Comparison of ENCODE assay signal across 9 cellular contexts in the genomic region with DNA sequence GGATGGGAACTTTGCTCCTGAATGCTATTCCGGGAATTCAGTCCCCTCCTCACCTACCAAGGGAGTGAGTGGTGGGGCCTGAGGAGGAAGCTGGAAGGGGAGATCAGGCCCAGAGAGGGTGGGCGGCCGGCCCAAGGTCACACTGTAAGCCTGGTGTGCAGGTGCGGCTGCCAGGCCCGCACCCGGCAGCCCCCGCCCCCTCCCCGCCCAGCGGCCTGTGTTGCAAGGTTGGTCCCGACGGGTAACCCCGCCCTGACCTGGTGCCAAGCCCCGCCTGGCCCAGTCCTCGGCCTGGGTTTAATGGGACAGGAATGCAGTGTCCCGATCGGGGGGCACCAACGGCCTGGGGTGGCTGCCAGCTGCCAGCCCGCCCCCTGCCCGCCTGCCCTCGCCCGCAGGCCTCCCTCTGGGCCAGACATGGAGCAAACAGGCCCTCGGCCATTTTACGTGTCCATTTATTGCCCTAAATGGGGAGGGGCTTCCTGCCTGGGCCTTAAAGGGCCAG. TPM values are rescaled to one million over a fixed set of nuclear protein-coding genes. Genes with fewer than 3 reads are reported as not detected.
DNase-seq lines count a peak whose midpoint lies in the region; ATAC-seq and TF ChIP-seq lines count a peak whose summit lies in the region.
"Had no signal": no experiment of that assay in that cellular context is flagged by ENCODE, and none has a peak within 500 bp of the region (broad histone marks: within the 10 kb centered on the region; RNA-seq: fewer than 3 reads in every experiment).

No MANE protein-coding gene starts in this region.

- TF ChIP-seq CTCF in kidney epithelial cell (IDR thresholded peaks at IDR 0.05; ENCODE audit: insufficient read depth, low read length, poor library complexity, severe bottlenecking): no peak
- no peak for TF ChIP-seq CTCF in nephron progenitor cell (IDR thresholded peaks at IDR 0.05)

- in situ Hi-C loops in ACHN (cut with HindIII; ENCODE audit: low pct_ligation_motif_present, low pct_unique_long_range_greater_than_20kb, low sequenced_read_pairs): no loop called here

- H3K27me3 Mint-ChIP-seq in activated naive CD8-positive, alpha-beta T cell treated with anti-CD3 and anti-CD28 coated beads, Interleukin-2, amount 50 U/mL, for 24 hours: no peaks in the 10 kb centered on the region
- no peaks in the 10 kb centered on the region for H3K27me3 Mint-ChIP-seq in nephron progenitor cell (ENCODE audit: low read depth, poor library complexity)

- peaks cover 9% of the 10 kb centered on the region for H3K36me3 Mint-ChIP-seq in activated naive CD8-positive, alpha-beta T cell treated with anti-CD3 and anti-CD28 coated beads, Interleukin-2, amount 50 U/mL, for 24 hours (ENCODE audit: low read depth)
- H3K36me3 Mint-ChIP-seq in nephron progenitor cell (ENCODE audit: low read depth): peaks cover 16% of the 10 kb centered on the region

- H3K27ac Mint-ChIP-seq in activated naive CD8-positive, alpha-beta T cell treated with anti-CD3 and anti-CD28 coated beads, Interleukin-2, amount 50 U/mL, for 24 hours: peak overlapping the region; percentile 88
- H3K27ac Mint-ChIP-seq in nephron progenitor cell: no peak overlapping the region
- H3K27ac Mint-ChIP-seq: T-helper 1 cell treated with Interleukin-12 subunit alpha and Interleukin-12 subunit beta and Interleukin-4 antibody, amounts not matched to agents 30 μg/mL and 1 μg/mL, for 36 hours had no signal

- ATAC-seq in activated naive CD8-positive, alpha-beta T cell treated with anti-CD3 and anti-CD28 coated beads, Interleukin-2, amount 50 U/mL, for 24 hours: no peak

- whole genome bisulfite sequencing in thymus: 87% methylated on average over 23 of the region's 23 CpGs

- peaks cover 10% of the 10 kb centered on the region for H3K4me1 ChIP-seq in thymus (ENCODE audit: control insufficient read depth, insufficient read depth, low read length)

- H3K9me3 ChIP-seq in thymus (ENCODE audit: control insufficient read depth): no peaks in the 10 kb centered on the region

- H3K4me1 Mint-ChIP-seq in activated naive CD8-positive, alpha-beta T cell treated with anti-CD3 and anti-CD28 coated beads, Interleukin-2, amount 50 U/mL, for 24 hours: peaks cover 49% of the 10 kb centered on the region
- H3K4me1 Mint-ChIP-seq in nephron progenitor cell: peaks cover 13% of the 10 kb centered on the region

- no peaks in the 10 kb centered on the region for H3K9me3 Mint-ChIP-seq in activated naive CD8-positive, alpha-beta T cell treated with anti-CD3 and anti-CD28 coated beads, Interleukin-2, amount 50 U/mL, for 24 hours
- H3K9me3 Mint-ChIP-seq in nephron progenitor cell: no peaks in the 10 kb centered on the region
- H3K9me3 Mint-ChIP-seq: T-helper 1 cell treated with Interleukin-12 subunit alpha and Interleukin-12 subunit beta and Interleukin-4 antibody, amounts not matched to agents 30 μg/mL and 1 μg/mL, for 36 hours had no signal

- peak overlapping the region; percentile 43 for H3K4me3 Mint-ChIP-seq in activated naive CD8-positive, alpha-beta T cell treated with anti-CD3 and anti-CD28 coated beads, Interleukin-2, amount 50 U/mL, for 24 hours
- H3K4me3 Mint-ChIP-seq in nephron progenitor cell: no peak overlapping the region
- H3K4me3 Mint-ChIP-seq: T-helper 1 cell treated with Interleukin-12 subunit alpha and Interleukin-12 subunit beta and Interleukin-4 antibody, amounts not matched to agents 30 μg/mL and 1 μg/mL, for 36 hours had no signal

- H3K4me3 ChIP-seq in kidney epithelial cell (ENCODE audit: low read depth, low read length) (peak overlapping the region; percentile 1), thymus (ENCODE audit: low read length) (no peak overlapping the region)

- peak overlapping the region; percentile 64 for H3K27ac ChIP-seq in thymus (ENCODE audit: low read depth)

- no peaks in the 10 kb centered on the region for H3K36me3 ChIP-seq in kidney epithelial cell (ENCODE audit: control insufficient read depth, insufficient read depth, low read length)
- peaks cover 36% of the 10 kb centered on the region for H3K36me3 ChIP-seq in thymus (ENCODE audit: control insufficient read depth, insufficient read depth)

- DNase-seq in NCI-H2029 (lab: John Stamatoyannopoulos, UW) (peak; percentile 42), NCI-H2029 treated with DMSO at 0.1 percent for 48 hours (lab: John Stamatoyannopoulos, UW) (no peak), kidney epithelial cell (ENCODE audit: low read depth) (no peak), nephron progenitor cell (no peak), ACHN (no peak), NCI-H146 treated with DMSO at 0.1 percent for 48 hours (lab: John Stamatoyannopoulos, UW; ENCODE audit: unreplicated experiment) (no peak)
- no peak for DNase-seq in activated naive CD8-positive, alpha-beta T cell treated with anti-CD3 and anti-CD28 coated beads, Interleukin-2, amount 50 U/mL, for 24 hours

- no peaks in the 10 kb centered on the region for H3K27me3 ChIP-seq in kidney epithelial cell (ENCODE audit: control insufficient read depth, insufficient read depth, low read length)
- H3K27me3 ChIP-seq in thymus (ENCODE audit: control insufficient read depth, insufficient read depth): no peaks in the 10 kb centered on the region

RNA-seq across cellular contexts. Expression of gene ZBTB7A, which starts 5.5 kb away (rescaled TPM):
- 39.9 and 43.3 TPM in 2 replicates for total RNA-seq in kidney epithelial cell
- 9.4 TPM for polyA plus RNA-seq in thymus

RNA-seq across cellular contexts. Expression of gene PIAS4, which starts 53.7 kb away (rescaled TPM):
- total RNA-seq in kidney epithelial cell: 38.1 and 43.7 TPM in 2 replicates
- polyA plus RNA-seq in thymus: 10.8 TPM
